8 cellular contexts compared by ENCODE assay signal in genomic region chr2:75559633-75560021, GRCh38. TPM values are rescaled to one million over a fixed set of nuclear protein-coding genes. Genes with fewer than 3 reads are reported as not detected.
DNase-seq lines count a peak whose midpoint lies in the region; ATAC-seq, FAIRE-seq and TF ChIP-seq lines count a peak whose summit lies in the region.
"Had no signal": no experiment of that assay in that cellular context is flagged by ENCODE, and none has a peak within 500 bp of the region (broad histone marks: within the 10 kb centered on the region; RNA-seq: fewer than 3 reads in every experiment).

No MANE protein-coding gene starts in this region.

- H3K27me3 Mint-ChIP-seq in WTC11 (ENCODE audit: low read depth) = peaks cover 29% of the 10 kb centered on the region

- H3K4me1 ChIP-seq in HEK293 (ENCODE audit: control insufficient read depth, insufficient read depth, low read length) (no peaks in the 10 kb centered on the region; the same call in 1 of the 2 replicates), skeletal muscle satellite cell (ENCODE audit: control insufficient read depth, insufficient read depth, low read length) (peaks cover 53% of the 10 kb centered on the region), Karpas-422 (ENCODE audit: low read length) (no peaks in the 10 kb centered on the region)

- H3K27ac ChIP-seq in HEK293 (ENCODE audit: extremely low read depth, low read depth, low read length) (no peak overlapping the region), Karpas-422 (ENCODE audit: low read length) (no peak overlapping the region)

- H3K4me2 ChIP-seq in skeletal muscle satellite cell (ENCODE audit: low read length) = peak overlapping the region; percentile 96
- no peak overlapping the region for H3K4me2 ChIP-seq in Karpas-422 (ENCODE audit: low read depth, low read length, poor library complexity, severe bottlenecking)

- no peaks in the 10 kb centered on the region for H3K36me3 Mint-ChIP-seq in WTC11

- CTCF ChIA-PET in HEK293 (lab: Yijun Ruan, JAX) = interaction anchor here (1.0 to 2.0 kb wide), 3 partner anchors 10 to 50 kb away, joined by 3 to 11 read pairs (median 7); no protein-coding TSS in a partner anchor
- CTCF ChIA-PET in WTC11 (lab: Charles Lee) = interaction anchor here (0.6 to 2.9 kb wide), 3 partner anchors 46 to 54 kb away, joined by 3 to 22 read pairs (median 8); no protein-coding TSS in a partner anchor

- no peak overlapping the region for H2AFZ ChIP-seq in Karpas-422 (ENCODE audit: low read length)

- POLR2A ChIA-PET in HEK293 (lab: Yijun Ruan, JAX) = interaction anchor here (1.9 kb wide), 1 partner anchor 14 kb away, joined by 4 read pairs; no protein-coding TSS in a partner anchor
- POLR2A ChIA-PET in WTC11 (lab: Charles Lee) = no interaction called here

- DNase-seq in WTC11 (ENCODE audit: low spot score) = no peak
- peak; percentile 16 for DNase-seq in glomerular visceral epithelial cell (ENCODE audit: extremely low spot score)
- no peak for DNase-seq in Karpas-422
- no peak for DNase-seq in HTR-8/SVneo (ENCODE audit: insufficient read length, low spot score)
- DNase-seq: cortex of kidney had no signal

- H3K27me3 ChIP-seq in skeletal muscle satellite cell (ENCODE audit: control insufficient read depth, insufficient read depth, low read length) (no peaks in the 10 kb centered on the region), Karpas-422 (ENCODE audit: low read length) (no peaks in the 10 kb centered on the region)

- TF ChIP-seq CTCF in HEK293 (tag by site-specific recombination; IDR thresholded peaks at IDR 0.05) (no peak), WTC11 (IDR thresholded peaks at IDR 0.05) (no peak)

- no peaks in the 10 kb centered on the region for H3K9me3 Mint-ChIP-seq in WTC11

- peaks cover 48% of the 10 kb centered on the region for H3K4me1 Mint-ChIP-seq in WTC11

- no peaks in the 10 kb centered on the region for H3K9me2 ChIP-seq in Karpas-422 (replicated peaks; ENCODE audit: insufficient read depth, low read length)

- FAIRE-seq in HTR-8/SVneo (lab: Jason Lieb, UNC) = no peak

- no peaks in the 10 kb centered on the region for H4K20me1 ChIP-seq in Karpas-422 (ENCODE audit: insufficient read depth, low read depth, low read length)

- ATAC-seq in WTC11 = peak; percentile 2; the same call in 1 of the 2 replicates
- no peak for ATAC-seq in GM21515 (IDR thresholded peaks at IDR 0.05; ENCODE audit: unreplicated experiment)

- H3K4me3 ChIP-seq in HEK293 (ENCODE audit: low read depth, low read length) = peak overlapping the region; percentile 68
- peak overlapping the region; percentile 94 for H3K4me3 ChIP-seq in skeletal muscle satellite cell (ENCODE audit: low read length)
- H3K4me3 ChIP-seq in Karpas-422 (ENCODE audit: low read length) = no peak overlapping the region

- peak overlapping the region; percentile 97 for H3K4me3 Mint-ChIP-seq in WTC11

- no peak overlapping the region for H3K27ac Mint-ChIP-seq in WTC11

- H3K79me2 ChIP-seq in Karpas-422 (ENCODE audit: low read length) = no peaks in the 10 kb centered on the region

- H3K9me3 ChIP-seq in HEK293 (ENCODE audit: control insufficient read depth, insufficient read depth, low read depth, low read length) (no peaks in the 10 kb centered on the region), skeletal muscle satellite cell (replicated peaks; ENCODE audit: low read length) (no peaks in the 10 kb centered on the region), Karpas-422 (ENCODE audit: low read length) (no peaks in the 10 kb centered on the region)

- no peaks in the 10 kb centered on the region for H3K36me3 ChIP-seq in HEK293 (ENCODE audit: control insufficient read depth in 2 of 2, insufficient read depth in 1 of 2, low read length in 2 of 2)
- peaks cover 8% of the 10 kb centered on the region for H3K36me3 ChIP-seq in skeletal muscle satellite cell (ENCODE audit: insufficient read depth, low read length)
- no peaks in the 10 kb centered on the region for H3K36me3 ChIP-seq in Karpas-422 (ENCODE audit: insufficient read depth, low read length)

- H3K9ac ChIP-seq in skeletal muscle satellite cell (ENCODE audit: low read depth, low read length) (peak overlapping the region; percentile 86), Karpas-422 (ENCODE audit: low read length) (no peak overlapping the region)

TF ChIP-seq in HEK293, 187 proteins besides CTCF, POLR2A, EP300 and RAD21:
- TF ChIP-seq KLF8 (tag by site-specific recombination; IDR thresholded peaks at IDR 0.05) (no peak), BCL6B (tag by site-specific recombination; IDR thresholded peaks at IDR 0.05) (no peak), ZNF785 (tag by site-specific recombination; IDR thresholded peaks at IDR 0.05) (no peak), PRDM6 (tag by site-specific recombination; IDR thresholded peaks at IDR 0.05) (no peak)

TF ChIP-seq in WTC11, 78 proteins besides CTCF, POLR2A, EP300 and RAD21 (continues in another document):
- TF ChIP-seq AFF4 (CRISPR knock-in tag; IDR thresholded peaks at IDR 0.05; ENCODE audit: borderline replicate concordance) (no peak), NR3C1 (CRISPR knock-in tag; conservative IDR thresholded peaks at IDR 0.05; ENCODE audit: low read depth) (no peak), TEAD1 (CRISPR knock-in tag; IDR thresholded peaks at IDR 0.05) (no peak), GTF2I (CRISPR knock-in tag; conservative IDR thresholded peaks at IDR 0.05) (no peak), ZNF121 (CRISPR knock-in tag; IDR thresholded peaks at IDR 0.05) (no peak), ZNF416 (CRISPR knock-in tag; IDR thresholded peaks at IDR 0.05) (no peak), ATF2 (CRISPR knock-in tag; IDR thresholded peaks at IDR 0.05; ENCODE audit: borderline replicate concordance, low read depth) (no peak), ZNF263 (CRISPR knock-in tag; IDR thresholded peaks at IDR 0.05; ENCODE audit: low read depth) (no peak), ATF3 (CRISPR knock-in tag; conservative IDR thresholded peaks at IDR 0.05) (no peak), ZNF219 (CRISPR knock-in tag; IDR thresholded peaks at IDR 0.05; ENCODE audit: borderline replicate concordance) (no peak), FOXP4 (CRISPR knock-in tag; IDR thresholded peaks at IDR 0.05) (no peak), SMAD3 (CRISPR knock-in tag; IDR thresholded peaks at IDR 0.05; ENCODE audit: borderline replicate concordance) (no peak), ZBTB21 (CRISPR knock-in tag; IDR thresholded peaks at IDR 0.05; ENCODE audit: borderline replicate concordance) (no peak)

RNA-seq across cellular contexts. Expression of gene EVA1A, which starts 1.1 kb away (rescaled TPM):
- total RNA-seq in WTC11 (2021) = 3.2 to 4.1 TPM (median 3.3 TPM) in 3 replicates
- 14.7 and 35.2 TPM in 2 replicates for total RNA-seq in skeletal muscle satellite cell (2012; rRNA removed)
- not detected in 2 replicates for total RNA-seq in Karpas-422 (2014; rRNA removed; shearing (Covaris generic); ENCODE audit: low replicate concordance)
